Comparison of ENCODE assay signal across 8 cellular contexts in the genomic region with DNA sequence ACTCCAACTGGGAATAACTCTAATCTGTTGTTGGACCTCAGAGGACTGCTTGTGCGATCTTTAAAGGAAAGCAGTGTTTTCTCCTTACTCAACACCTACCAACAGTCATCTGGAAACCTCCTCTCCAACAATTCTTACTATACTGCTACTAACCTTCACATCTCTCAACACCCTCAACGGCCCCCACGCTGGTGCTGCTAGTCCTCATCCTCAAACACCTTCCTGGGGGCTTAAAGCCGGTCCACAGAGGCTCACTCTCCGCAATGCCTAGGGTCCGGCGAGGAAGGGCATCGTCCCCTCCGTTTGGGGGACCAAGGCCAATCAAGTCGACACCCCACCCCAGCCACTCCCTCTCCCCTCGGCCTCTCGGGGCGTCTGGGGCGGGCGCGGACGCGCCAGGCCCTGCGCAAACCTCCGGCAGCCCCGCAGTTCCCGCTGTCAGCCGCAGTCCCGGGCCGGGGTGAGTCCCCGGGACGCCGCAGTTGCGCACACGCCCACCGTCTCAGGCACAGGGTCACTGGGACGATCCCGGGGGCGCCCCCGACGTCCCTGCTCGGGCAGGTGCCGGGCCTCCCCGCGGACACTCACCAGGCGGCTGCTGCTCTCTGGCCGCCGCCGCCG. TPM values are rescaled to one million over a fixed set of nuclear protein-coding genes. Genes with fewer than 3 reads are reported as not detected.
DNase-seq lines count a peak whose midpoint lies in the region; ATAC-seq, FAIRE-seq and TF ChIP-seq lines count a peak whose summit lies in the region.

No MANE protein-coding gene starts in this region.

- no peaks in the 10 kb centered on the region for H3K27me3 Mint-ChIP-seq in astrocyte (ENCODE audit: low read depth, unreplicated experiment)

- TF ChIP-seq CTCF in astrocyte (IDR thresholded peaks at IDR 0.05; ENCODE audit: insufficient read depth, low read depth, low read length) (no peak), spleen (IDR thresholded peaks at IDR 0.05 in 8 of 11, conservative IDR thresholded peaks at IDR 0.05 in 3 of 11) (no peak)

- no peak for TF ChIP-seq POLR2A in spleen (IDR thresholded peaks at IDR 0.05)

- intact Hi-C loops in spleen (cut with DNase I; ENCODE audit: low total_unique reads), result loop anchor here (10.0 kb wide), 1 partner anchor 234 kb away; the partner anchor contains the start of gene GK

- H4K20me1 ChIP-seq in astrocyte (ENCODE audit: insufficient read depth, low read length), result peaks cover 6% of the 10 kb centered on the region

- FAIRE-seq in astrocyte (lab: Jason Lieb, UNC), result no peak

- H3K27ac ChIP-seq in astrocyte (ENCODE audit: low read depth, low read length), result peak overlapping the region; percentile 47
- H3K27ac ChIP-seq in spleen, result peak overlapping the region; percentile 60 to 94 (median 90)

- H3K9me3 Mint-ChIP-seq in astrocyte (ENCODE audit: unreplicated experiment), result no peaks in the 10 kb centered on the region

- no peaks in the 10 kb centered on the region for H3K9me3 ChIP-seq in astrocyte (ENCODE audit: insufficient read depth, low read depth, low read length)
- H3K9me3 ChIP-seq in spleen, result no peaks in the 10 kb centered on the region

- H3K4me1 ChIP-seq in astrocyte (ENCODE audit: insufficient read depth, low read length), result peaks cover 7% of the 10 kb centered on the region
- H3K4me1 ChIP-seq in spleen, result peaks cover 0 to 42% (median 10%) of the 10 kb centered on the region in 6 donors

- ATAC-seq in HG02678 (IDR thresholded peaks at IDR 0.05; ENCODE audit: unreplicated experiment), result peak; percentile 20

- no peaks in the 10 kb centered on the region for H3K36me3 ChIP-seq in astrocyte (ENCODE audit: insufficient read depth, low read length)
- H3K36me3 ChIP-seq in spleen, result no peaks in the 10 kb centered on the region

- peak overlapping the region; percentile 91 for H3K4me3 Mint-ChIP-seq in astrocyte (ENCODE audit: unreplicated experiment)

- H2AFZ ChIP-seq in astrocyte (ENCODE audit: low read depth, low read length), result peak overlapping the region; percentile 71

- H3K9ac ChIP-seq in astrocyte (ENCODE audit: low read length), result peak overlapping the region; percentile 85

- no peaks in the 10 kb centered on the region for H3K27me3 ChIP-seq in astrocyte (ENCODE audit: insufficient read depth, low read length)
- H3K27me3 ChIP-seq in spleen (replicated peaks in 1 of 7), result no peaks in the 10 kb centered on the region

- peaks cover 1% of the 10 kb centered on the region for H3K4me1 Mint-ChIP-seq in astrocyte (ENCODE audit: low read depth, unreplicated experiment)

- H3K4me2 ChIP-seq in astrocyte (ENCODE audit: low read length), result peak overlapping the region; percentile 91

- H3K4me3 ChIP-seq in astrocyte (ENCODE audit: insufficient read depth, low read depth, low read length) (peak overlapping the region; percentile 69), spleen (peak overlapping the region; percentile 46 to 87 (median 64))

- H3K36me3 Mint-ChIP-seq in astrocyte (ENCODE audit: low read depth, unreplicated experiment), result no peaks in the 10 kb centered on the region

- peak; percentile 8 for DNase-seq in NCI-H345 (lab: John Stamatoyannopoulos, UW)
- DNase-seq in NCI-H345 treated with DMSO at 0.1 percent for 48 hours (lab: John Stamatoyannopoulos, UW; ENCODE audit: unreplicated experiment), result no peak
- DNase-seq in OCI-M1 (lab: John Stamatoyannopoulos, UW), result peak; percentile 58
- DNase-seq in astrocyte (ENCODE audit: low read depth), result peak; percentile 4
- peak; percentile 37 for DNase-seq in iPS-NIHi11 (ENCODE audit: low spot score)
- DNase-seq in spleen, result no peak
- no peak for DNase-seq in NCI-H2227 treated with DMSO at 0.1 percent for 48 hours (lab: John Stamatoyannopoulos, UW)

- peaks cover 51% of the 10 kb centered on the region for H3K79me2 ChIP-seq in astrocyte (ENCODE audit: insufficient read depth, low read length)

- WGBS in spleen, 5 donors, result 0 to 35% (median 5%) methylated on average over 4 to 45 of the region's 45 CpGs

- H3K27ac Mint-ChIP-seq in astrocyte (ENCODE audit: unreplicated experiment), result peak overlapping the region; percentile 26

RNA-seq across cellular contexts. Expression of gene TAB3, which starts 0.4 kb away (rescaled TPM):
- 17.7 and 19.3 TPM in 2 replicates for total RNA-seq in astrocyte
- total RNA-seq in spleen, result 10 to 100 TPM; 17.7 to 52.5 (median 23.8) TPM
- 1 to 10 TPM; 5.5 to 7.3 (median 6.8) TPM for polyA plus RNA-seq in spleen

Comparison
In these comparisons a context has a peak if more than half of its experiments do, and no peak if none do; other contexts are left out.
1. DNase-seq: peak in NCI-H345 (single experiment), OCI-M1 (single experiment), astrocyte (single experiment) and iPS-NIHi11 (single experiment); none in NCI-H345 treated with DMSO at 0.1 percent for 48 hours (single experiment), spleen (single experiment) and NCI-H2227 treated with DMSO at 0.1 percent for 48 hours (single experiment).